Comparison of ENCODE assay signal across 8 cellular contexts in genomic region chr12:56159482-56160105, GRCh38. TPM values are rescaled to one million over a fixed set of nuclear protein-coding genes. Genes with fewer than 3 reads are reported as not detected.
DNase-seq lines count a peak whose midpoint lies in the region; ATAC-seq, FAIRE-seq and TF ChIP-seq lines count a peak whose summit lies in the region.

No MANE protein-coding gene starts in this region.

- TF ChIP-seq CTCF in astrocyte (IDR thresholded peaks at IDR 0.05; ENCODE audit: insufficient read depth, low read depth, low read length) (no peak), liver (IDR thresholded peaks at IDR 0.05; ENCODE audit: low read depth, low read length, missing input control) (no peak), GM10248 (IDR thresholded peaks at IDR 0.05; ENCODE audit: control extremely low read depth, extremely low read depth, low read depth, missing control alignments) (no peak)

- peak overlapping the region; percentile 96 for H3K27ac Mint-ChIP-seq in activated CD8-positive, alpha-beta memory T cell treated with anti-CD3 and anti-CD28 coated beads, Interleukin-2, amount 10 ng/mL, durations not matched to agents 7 days and 5 days
- H3K27ac Mint-ChIP-seq in astrocyte (ENCODE audit: unreplicated experiment) = peak overlapping the region; percentile 99

- no peak overlapping the region for H2AFZ ChIP-seq in astrocyte (ENCODE audit: low read depth, low read length)

- peaks cover 43% of the 10 kb centered on the region for H3K4me1 Mint-ChIP-seq in activated CD8-positive, alpha-beta memory T cell treated with anti-CD3 and anti-CD28 coated beads, Interleukin-2, amount 10 ng/mL, durations not matched to agents 7 days and 5 days
- H3K4me1 Mint-ChIP-seq in astrocyte (ENCODE audit: low read depth, unreplicated experiment) = peaks cover 17% of the 10 kb centered on the region

- H3K4me2 ChIP-seq in astrocyte (ENCODE audit: low read length) = peak overlapping the region; percentile 99

- peaks cover 60% of the 10 kb centered on the region for H4K20me1 ChIP-seq in astrocyte (ENCODE audit: insufficient read depth, low read length)

- H3K9ac ChIP-seq in astrocyte (ENCODE audit: low read length) (peak overlapping the region; percentile 99), liver (ENCODE audit: low read depth in 1 of 2, low read length in 2 of 2) (peak overlapping the region in 1 of 2 donors; percentile 90)

- no peak for FAIRE-seq in astrocyte (lab: Jason Lieb, UNC)

- peaks cover 33% of the 10 kb centered on the region for H3K4me1 ChIP-seq in astrocyte (ENCODE audit: insufficient read depth, low read length)
- peaks cover 3 to 46% (median 39%) of the 10 kb centered on the region in 4 donors for H3K4me1 ChIP-seq in liver (ENCODE audit: control insufficient read depth in 4 of 4, insufficient read depth in 4 of 4, low read length in 3 of 4)
- H3K4me1 ChIP-seq in thymus (ENCODE audit: control insufficient read depth, insufficient read depth, low read length) = peaks cover 26% of the 10 kb centered on the region

- CTCF ChIA-PET in activated CD8-positive, alpha-beta memory T cell treated with anti-CD3 and anti-CD28 coated beads, Interleukin-2, amount 10 ng/mL, durations not matched to agents 7 days and 5 days (lab: Charles Lee) = interaction anchor here (0.8 to 7.5 kb wide), 8 partner anchors 10 to 421 kb away, joined by 3 to 61 read pairs (median 8); partner anchors contain the start of genes ESYT1, RPL41, SMARCC2 and ZC3H10
- CTCF ChIA-PET in GM10248 (lab: Yijun Ruan, JAX) = interaction anchor here (1.0 to 2.2 kb wide), 10 partner anchors 12 to 201 kb away, joined by 3 to 10 read pairs (median 6); partner anchors contain the start of genes ESYT1, SMARCC2, STAT2 and ZC3H10

- 44% methylated on average over 6 of the region's 6 CpGs for WGBS in liver
- 75% methylated on average over 6 of the region's 6 CpGs for WGBS in thymus

- H3K9me3 ChIP-seq in astrocyte (ENCODE audit: insufficient read depth, low read depth, low read length) = no peaks in the 10 kb centered on the region
- no peaks in the 10 kb centered on the region for H3K9me3 ChIP-seq in liver (ENCODE audit: control insufficient read depth in 4 of 4, low read length in 3 of 4)
- H3K9me3 ChIP-seq in thymus (ENCODE audit: control insufficient read depth) = no peaks in the 10 kb centered on the region

- peak overlapping the region; percentile 95 for H3K27ac ChIP-seq in astrocyte (ENCODE audit: low read depth, low read length)
- H3K27ac ChIP-seq in liver (ENCODE audit: low read depth in 1 of 2, low read length in 2 of 2) = peak overlapping the region; percentile 90 to 98
- peak overlapping the region; percentile 92 for H3K27ac ChIP-seq in thymus (ENCODE audit: low read depth)

- no peak for ATAC-seq in activated CD8-positive, alpha-beta memory T cell treated with anti-CD3 and anti-CD28 coated beads, Interleukin-2, amount 10 ng/mL, durations not matched to agents 7 days and 5 days
- ATAC-seq in GM18867 (IDR thresholded peaks at IDR 0.05; ENCODE audit: unreplicated experiment) = no peak

- H3K9me3 Mint-ChIP-seq in activated CD8-positive, alpha-beta memory T cell treated with anti-CD3 and anti-CD28 coated beads, Interleukin-2, amount 10 ng/mL, durations not matched to agents 7 days and 5 days (ENCODE audit: low read depth) = no peaks in the 10 kb centered on the region
- H3K9me3 Mint-ChIP-seq in astrocyte (ENCODE audit: unreplicated experiment) = no peaks in the 10 kb centered on the region

- H3K36me3 ChIP-seq in astrocyte (ENCODE audit: insufficient read depth, low read length) = peaks cover 46% of the 10 kb centered on the region
- peaks cover 18 to 43% (median 40%) of the 10 kb centered on the region in 4 donors for H3K36me3 ChIP-seq in liver (ENCODE audit: control insufficient read depth in 4 of 4, insufficient read depth in 3 of 4, low read depth in 1 of 4, low read length in 3 of 4)
- peaks cover 53% of the 10 kb centered on the region for H3K36me3 ChIP-seq in thymus (ENCODE audit: control insufficient read depth, insufficient read depth)

- H3K4me3 Mint-ChIP-seq in activated CD8-positive, alpha-beta memory T cell treated with anti-CD3 and anti-CD28 coated beads, Interleukin-2, amount 10 ng/mL, durations not matched to agents 7 days and 5 days = peak overlapping the region; percentile 94
- peak overlapping the region; percentile 91 for H3K4me3 Mint-ChIP-seq in astrocyte (ENCODE audit: unreplicated experiment)

- DNase-seq in activated CD8-positive, alpha-beta memory T cell treated with anti-CD3 and anti-CD28 coated beads, Interleukin-2, amount 10 ng/mL, durations not matched to agents 7 days and 5 days = no peak
- DNase-seq in activated CD8-positive, alpha-beta memory T cell treated with anti-CD3 and anti-CD28 coated beads, Interleukin-2, amount 50 U/mL, for 4 hours = no peak
- no peak for DNase-seq in astrocyte (ENCODE audit: low read depth)
- no peak for DNase-seq in SHP77 treated with DMSO at 0.1 percent for 48 hours (lab: John Stamatoyannopoulos, UW)
- no peak for DNase-seq in GM10248 (ENCODE audit: extremely low spot score)

- TF ChIP-seq RAD21 in liver (IDR thresholded peaks at IDR 0.05) = no peak

- H3K79me2 ChIP-seq in astrocyte (ENCODE audit: insufficient read depth, low read length) = peaks cover 44% of the 10 kb centered on the region

- POLR2A ChIA-PET in GM10248 (lab: Yijun Ruan, JAX) = interaction anchor here (0.5 to 1.4 kb wide), 2 partner anchors 7 to 29 kb away, joined by 6 to 8 read pairs; partner anchors contain the start of gene SMARCC2

- H3K36me3 Mint-ChIP-seq in activated CD8-positive, alpha-beta memory T cell treated with anti-CD3 and anti-CD28 coated beads, Interleukin-2, amount 10 ng/mL, durations not matched to agents 7 days and 5 days = peaks cover 62% of the 10 kb centered on the region
- H3K36me3 Mint-ChIP-seq in astrocyte (ENCODE audit: low read depth, unreplicated experiment) = peaks cover 49% of the 10 kb centered on the region

- H3K4me3 ChIP-seq in astrocyte (ENCODE audit: insufficient read depth, low read depth, low read length) (peak overlapping the region; percentile 99), liver (ENCODE audit: low read depth in 1 of 3, low read length in 3 of 3) (peak overlapping the region; percentile 73 to 93 (median 92)), thymus (ENCODE audit: low read length) (peak overlapping the region; percentile 62)

- H3K27me3 Mint-ChIP-seq in activated CD8-positive, alpha-beta memory T cell treated with anti-CD3 and anti-CD28 coated beads, Interleukin-2, amount 10 ng/mL, durations not matched to agents 7 days and 5 days = no peaks in the 10 kb centered on the region
- no peaks in the 10 kb centered on the region for H3K27me3 Mint-ChIP-seq in astrocyte (ENCODE audit: low read depth, unreplicated experiment)

- H3K27me3 ChIP-seq in astrocyte (ENCODE audit: insufficient read depth, low read length) (no peaks in the 10 kb centered on the region), liver (ENCODE audit: control insufficient read depth in 4 of 4, insufficient read depth in 4 of 4, low read length in 3 of 4) (no peaks in the 10 kb centered on the region), thymus (ENCODE audit: control insufficient read depth, insufficient read depth) (no peaks in the 10 kb centered on the region)

TF ChIP-seq in liver, 16 proteins besides CTCF, POLR2A, EP300 and RAD21 (continues in another document):
- TF ChIP-seq ZBTB33 (IDR thresholded peaks at IDR 0.05) (no peak), SP1 (IDR thresholded peaks at IDR 0.05) (no peak), RXRA (IDR thresholded peaks at IDR 0.05) (no peak), ATF3 (IDR thresholded peaks at IDR 0.05) (no peak), HNF4A (conservative IDR thresholded peaks at IDR 0.05) (no peak)

RNA-seq across cellular contexts. Expression of gene MYL6, which starts 1.4 kb away (rescaled TPM):
- 1,000 to 10,000 TPM; 1,307 to 1,412 TPM for total RNA-seq in activated CD8-positive, alpha-beta memory T cell treated with anti-CD3 and anti-CD28 coated beads, Interleukin-2, amount 10 ng/mL, durations not matched to agents 7 days and 5 days
- total RNA-seq in astrocyte (2,485 and 2,685 TPM in 2 replicates), liver (100 to 1,000 TPM; 298 to 482 TPM)
- polyA plus RNA-seq in liver (100 to 1,000 TPM; 766 to 975 TPM), thymus (2,137 TPM)

RNA-seq across cellular contexts. Expression of gene MYL6B, which starts 7.2 kb away (rescaled TPM):
- total RNA-seq in activated CD8-positive, alpha-beta memory T cell treated with anti-CD3 and anti-CD28 coated beads, Interleukin-2, amount 10 ng/mL, durations not matched to agents 7 days and 5 days = 10 to 100 TPM; 67.6 to 85.2 TPM
- total RNA-seq in astrocyte (110 and 118 TPM in 2 replicates), liver (10 to 100 TPM in 1 of 2 donors, 1 to 10 TPM in 1; 3.7 to 14.2 TPM)
- polyA plus RNA-seq in liver (10 to 100 TPM; 11.2 to 13.9 TPM), thymus (60.9 TPM)

RNA-seq across cellular contexts. Expression of gene SMARCC2, which starts 29.7 kb away (rescaled TPM):
- total RNA-seq in activated CD8-positive, alpha-beta memory T cell treated with anti-CD3 and anti-CD28 coated beads, Interleukin-2, amount 10 ng/mL, durations not matched to agents 7 days and 5 days = 100 to 1,000 TPM; 147 to 150 TPM
- total RNA-seq in astrocyte (57.5 and 57.6 TPM in 2 replicates), liver (10 to 100 TPM; 20.5 to 24.6 TPM)
- polyA plus RNA-seq in liver (10 to 100 TPM; 12.8 to 24.8 TPM), thymus (25.9 TPM)

RNA-seq across cellular contexts. Expression of gene ESYT1, which starts 31.5 kb away (rescaled TPM):
- total RNA-seq in activated CD8-positive, alpha-beta memory T cell treated with anti-CD3 and anti-CD28 coated beads, Interleukin-2, amount 10 ng/mL, durations not matched to agents 7 days and 5 days = 100 to 1,000 TPM; 225 to 241 TPM
- total RNA-seq in astrocyte = 138 and 142 TPM in 2 replicates
- total RNA-seq in liver = 10 to 100 TPM; 59.5 to 93.5 TPM
- polyA plus RNA-seq in liver = 10 to 100 TPM; 41.0 to 58.1 TPM
- 39.2 TPM for polyA plus RNA-seq in thymus

RNA-seq across cellular contexts. Expression of gene ZC3H10, which starts 41.5 kb away (rescaled TPM):
- total RNA-seq in activated CD8-positive, alpha-beta memory T cell treated with anti-CD3 and anti-CD28 coated beads, Interleukin-2, amount 10 ng/mL, durations not matched to agents 7 days and 5 days = 10 to 100 TPM; 10.3 to 11.7 TPM
- total RNA-seq in astrocyte = 4.1 and 4.2 TPM in 2 replicates
- total RNA-seq in liver = 1 to 10 TPM; 2.0 to 5.2 TPM
- 1 to 10 TPM; 1.3 to 1.8 TPM for polyA plus RNA-seq in liver
- polyA plus RNA-seq in thymus = 3.1 TPM
